In genomic region chr4:120723105-120723504, GRCh38 we compare ENCODE assay signal across 3 cellular contexts.
TF ChIP-seq lines count a peak whose summit lies in the region.

No MANE protein-coding gene starts in this region.

TF ChIP-seq in GM23338, 12 proteins besides CTCF, POLR2A, EP300 and RAD21:
- TF ChIP-seq NANOG (IDR thresholded peaks at IDR 0.05; ENCODE audit: borderline replicate concordance) (peak; percentile 8; the same call in 1 of the 2 replicates), STAT1 (IDR thresholded peaks at IDR 0.05; ENCODE audit: unreplicated experiment) (no peak)

TF ChIP-seq in WTC11, 78 proteins besides CTCF, POLR2A, EP300 and RAD21 (continues in another document):
- TF ChIP-seq ZNF138 (CRISPR knock-in tag; conservative IDR thresholded peaks at IDR 0.05) (no peak), GABPB1 (CRISPR knock-in tag; IDR thresholded peaks at IDR 0.05) (no peak), USF2 (CRISPR knock-in tag; IDR thresholded peaks at IDR 0.05) (no peak), NR2C2 (CRISPR knock-in tag; IDR thresholded peaks at IDR 0.05) (no peak), MXD4 (CRISPR knock-in tag; IDR thresholded peaks at IDR 0.05; ENCODE audit: borderline replicate concordance) (no peak), CREB1 (CRISPR knock-in tag; IDR thresholded peaks at IDR 0.05) (no peak), FOXP4 (CRISPR knock-in tag; IDR thresholded peaks at IDR 0.05) (no peak), EMX1 (CRISPR knock-in tag; IDR thresholded peaks at IDR 0.05) (no peak), HMGA2 (CRISPR knock-in tag; IDR thresholded peaks at IDR 0.05) (no peak), FOXP1 (CRISPR knock-in tag; IDR thresholded peaks at IDR 0.05; ENCODE audit: borderline replicate concordance) (no peak), ZNF317 (CRISPR knock-in tag; IDR thresholded peaks at IDR 0.05; ENCODE audit: borderline replicate concordance, low read depth) (no peak), ATF6 (CRISPR knock-in tag; IDR thresholded peaks at IDR 0.05) (no peak), PRRX2 (CRISPR knock-in tag; IDR thresholded peaks at IDR 0.05) (no peak), SOX15 (CRISPR knock-in tag; IDR thresholded peaks at IDR 0.05) (no peak)
- TF ChIP-seq, protein P1, sequence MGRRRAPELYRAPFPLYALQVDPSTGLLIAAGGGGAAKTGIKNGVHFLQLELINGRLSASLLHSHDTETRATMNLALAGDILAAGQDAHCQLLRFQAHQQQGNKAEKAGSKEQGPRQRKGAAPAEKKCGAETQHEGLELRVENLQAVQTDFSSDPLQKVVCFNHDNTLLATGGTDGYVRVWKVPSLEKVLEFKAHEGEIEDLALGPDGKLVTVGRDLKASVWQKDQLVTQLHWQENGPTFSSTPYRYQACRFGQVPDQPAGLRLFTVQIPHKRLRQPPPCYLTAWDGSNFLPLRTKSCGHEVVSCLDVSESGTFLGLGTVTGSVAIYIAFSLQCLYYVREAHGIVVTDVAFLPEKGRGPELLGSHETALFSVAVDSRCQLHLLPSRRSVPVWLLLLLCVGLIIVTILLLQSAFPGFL (CRISPR knock-in tag; IDR thresholded peaks at IDR 0.05; ENCODE audit: borderline replicate concordance) = no peak
- TF ChIP-seq, protein P2, sequence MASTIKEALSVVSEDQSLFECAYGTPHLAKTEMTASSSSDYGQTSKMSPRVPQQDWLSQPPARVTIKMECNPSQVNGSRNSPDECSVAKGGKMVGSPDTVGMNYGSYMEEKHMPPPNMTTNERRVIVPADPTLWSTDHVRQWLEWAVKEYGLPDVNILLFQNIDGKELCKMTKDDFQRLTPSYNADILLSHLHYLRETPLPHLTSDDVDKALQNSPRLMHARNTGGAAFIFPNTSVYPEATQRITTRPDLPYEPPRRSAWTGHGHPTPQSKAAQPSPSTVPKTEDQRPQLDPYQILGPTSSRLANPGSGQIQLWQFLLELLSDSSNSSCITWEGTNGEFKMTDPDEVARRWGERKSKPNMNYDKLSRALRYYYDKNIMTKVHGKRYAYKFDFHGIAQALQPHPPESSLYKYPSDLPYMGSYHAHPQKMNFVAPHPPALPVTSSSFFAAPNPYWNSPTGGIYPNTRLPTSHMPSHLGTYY (CRISPR knock-in tag; IDR thresholded peaks at IDR 0.05) = no peak
- TF ChIP-seq, protein P3, sequence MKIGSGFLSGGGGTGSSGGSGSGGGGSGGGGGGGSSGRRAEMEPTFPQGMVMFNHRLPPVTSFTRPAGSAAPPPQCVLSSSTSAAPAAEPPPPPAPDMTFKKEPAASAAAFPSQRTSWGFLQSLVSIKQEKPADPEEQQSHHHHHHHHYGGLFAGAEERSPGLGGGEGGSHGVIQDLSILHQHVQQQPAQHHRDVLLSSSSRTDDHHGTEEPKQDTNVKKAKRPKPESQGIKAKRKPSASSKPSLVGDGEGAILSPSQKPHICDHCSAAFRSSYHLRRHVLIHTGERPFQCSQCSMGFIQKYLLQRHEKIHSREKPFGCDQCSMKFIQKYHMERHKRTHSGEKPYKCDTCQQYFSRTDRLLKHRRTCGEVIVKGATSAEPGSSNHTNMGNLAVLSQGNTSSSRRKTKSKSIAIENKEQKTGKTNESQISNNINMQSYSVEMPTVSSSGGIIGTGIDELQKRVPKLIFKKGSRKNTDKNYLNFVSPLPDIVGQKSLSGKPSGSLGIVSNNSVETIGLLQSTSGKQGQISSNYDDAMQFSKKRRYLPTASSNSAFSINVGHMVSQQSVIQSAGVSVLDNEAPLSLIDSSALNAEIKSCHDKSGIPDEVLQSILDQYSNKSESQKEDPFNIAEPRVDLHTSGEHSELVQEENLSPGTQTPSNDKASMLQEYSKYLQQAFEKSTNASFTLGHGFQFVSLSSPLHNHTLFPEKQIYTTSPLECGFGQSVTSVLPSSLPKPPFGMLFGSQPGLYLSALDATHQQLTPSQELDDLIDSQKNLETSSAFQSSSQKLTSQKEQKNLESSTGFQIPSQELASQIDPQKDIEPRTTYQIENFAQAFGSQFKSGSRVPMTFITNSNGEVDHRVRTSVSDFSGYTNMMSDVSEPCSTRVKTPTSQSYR (CRISPR knock-in tag; IDR thresholded peaks at IDR 0.05) = no peak

TF ChIP-seq in H1, 55 proteins besides CTCF, POLR2A, EP300 and RAD21:
- TF ChIP-seq CREB1 (IDR thresholded peaks at IDR 0.05) (no peak), TAF1 (IDR thresholded peaks at IDR 0.05; ENCODE audit: low read depth, low read length) (no peak), SP4 (IDR thresholded peaks at IDR 0.05; ENCODE audit: low read length) (no peak), MAFK (IDR thresholded peaks at IDR 0.05; ENCODE audit: low read depth, low read length) (no peak), SP1 (IDR thresholded peaks at IDR 0.05; ENCODE audit: low read depth, low read length) (no peak), SP2 (IDR thresholded peaks at IDR 0.05; ENCODE audit: low read length) (no peak), KDM1A (IDR thresholded peaks at IDR 0.05; ENCODE audit: borderline replicate concordance, low read length) (no peak), BCL11A (IDR thresholded peaks at IDR 0.05; ENCODE audit: low read depth in 2 of 2, low read length in 2 of 2) (no peak), RNF2 (IDR thresholded peaks at IDR 0.05; ENCODE audit: borderline replicate concordance, low read depth, low read length, missing control alignments, poor library complexity, severe bottlenecking) (no peak), ZNF274 (IDR thresholded peaks at IDR 0.05; ENCODE audit: borderline replicate concordance, extremely low read depth, low read length) (no peak), E2F6 (IDR thresholded peaks at IDR 0.05) (no peak), SIX5 (IDR thresholded peaks at IDR 0.05; ENCODE audit: low read depth, low read length) (no peak), SAP30 (IDR thresholded peaks at IDR 0.05; ENCODE audit: insufficient read depth, insufficient replicate concordance, low read length) (no peak), CHD2 (IDR thresholded peaks at IDR 0.05; ENCODE audit: low read length) (no peak), RXRA (IDR thresholded peaks at IDR 0.05; ENCODE audit: insufficient read depth, low read depth, low read length) (no peak), FOSL1 (IDR thresholded peaks at IDR 0.05; ENCODE audit: insufficient read depth, low read depth, low read length) (no peak), HDAC6 (IDR thresholded peaks at IDR 0.05; ENCODE audit: low read depth, low read length) (no peak)
